In the genomic region with DNA sequence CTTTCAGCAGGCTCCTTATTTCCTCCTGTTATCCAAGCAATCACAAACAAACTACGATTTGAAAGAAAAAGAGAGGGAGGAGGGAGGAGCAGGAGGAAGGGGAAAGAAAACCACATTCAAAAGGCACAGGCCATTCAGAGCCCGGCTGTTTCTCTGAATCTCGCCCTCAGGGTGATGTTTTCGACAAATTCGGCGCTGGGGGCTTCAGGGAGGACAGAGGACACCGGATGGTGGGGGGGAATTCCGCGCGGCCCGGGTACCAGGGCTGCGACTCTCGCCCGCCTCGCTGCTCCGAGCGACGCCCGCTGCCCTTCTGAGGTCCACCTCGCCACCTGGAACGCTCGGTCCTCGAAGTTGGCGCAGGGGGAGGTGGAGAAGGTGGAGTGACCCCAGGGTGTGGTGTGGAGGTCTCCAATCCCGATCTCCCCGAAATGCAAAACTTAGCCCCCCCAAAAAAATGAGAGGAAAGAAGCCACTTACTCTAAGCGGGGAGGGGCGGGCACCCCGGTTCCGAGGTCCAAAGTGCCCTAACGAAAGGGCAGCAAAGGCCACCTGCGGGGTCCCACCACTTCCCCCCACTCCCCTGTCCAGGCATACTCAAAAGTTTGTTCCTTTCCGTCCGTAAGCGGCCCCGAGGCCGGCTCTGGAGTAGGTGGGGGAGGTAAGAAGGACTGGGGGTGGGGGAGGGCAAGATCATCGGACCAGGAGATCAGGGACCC, we compare ENCODE assay signal across 11 cellular contexts. TPM values are rescaled to one million over a fixed set of nuclear protein-coding genes. Genes with fewer than 3 reads are reported as not detected.
DNase-seq lines count a peak whose midpoint lies in the region; ATAC-seq and TF ChIP-seq lines count a peak whose summit lies in the region.
"Had no signal": no experiment of that assay in that cellular context is flagged by ENCODE, and none has a peak within 500 bp of the region (broad histone marks: within the 10 kb centered on the region; RNA-seq: fewer than 3 reads in every experiment).

No MANE protein-coding gene starts in this region.

- H3K9me3 Mint-ChIP-seq in natural killer cell: peaks cover 0 to 2% of the 10 kb centered on the region in 2 donors

- H3K27me3 Mint-ChIP-seq in natural killer cell (ENCODE audit: low read depth in 2 of 2): peaks cover 26 to 60% of the 10 kb centered on the region in 2 donors

- no peak for TF ChIP-seq POLR2A in sigmoid colon (IDR thresholded peaks at IDR 0.05)

- no peak overlapping the region for H3K4me3 Mint-ChIP-seq in natural killer cell

- H3K4me1 Mint-ChIP-seq in natural killer cell: no peaks in the 10 kb centered on the region

- H3K27ac ChIP-seq in SJCRH30 (peak overlapping the region; percentile 26), sigmoid colon (peak overlapping the region in 1 of 4 donors; percentile 48)
- H3K27ac ChIP-seq: SJSA1 had no signal

- H3K36me3 ChIP-seq in ES-I3 (ENCODE audit: insufficient read depth, low read length) (no peaks in the 10 kb centered on the region), SJCRH30 (no peaks in the 10 kb centered on the region; the same call in 1 of the 2 replicates), sigmoid colon (no peaks in the 10 kb centered on the region)
- H3K36me3 ChIP-seq: SJSA1 had no signal

- intact Hi-C loops in left colon (cut with DNase I, micrococcal nuclease) (no loop called here), sigmoid colon (cut with DNase I) (loop anchor here (10.0 kb wide), 1 partner anchor 161 kb away; no protein-coding TSS in a partner anchor), natural killer cell (cut with micrococcal nuclease) (no loop called here)

- TF ChIP-seq CTCF in sigmoid colon (IDR thresholded peaks at IDR 0.05) (no peak), natural killer cell (IDR thresholded peaks at IDR 0.05) (no peak)

- H3K9me3 ChIP-seq in ES-I3 (ENCODE audit: control insufficient read depth, insufficient read depth, low read length) (no peaks in the 10 kb centered on the region), SJCRH30 (replicated peaks) (no peaks in the 10 kb centered on the region), sigmoid colon (no peaks in the 10 kb centered on the region)
- H3K9me3 ChIP-seq: SJSA1 had no signal

- peak; percentile 47 to 61 for DNase-seq in SJCRH30
- peak; percentile 30 to 39 for DNase-seq in left colon
- no peak for DNase-seq in sigmoid colon
- DNase-seq in natural killer cell: no peak
- no peak for DNase-seq in medulla oblongata (ENCODE audit: extremely low spot score)
- DNase-seq: activated CD8-positive, alpha-beta memory T cell treated with anti-CD3 and anti-CD28 coated beads, Interleukin-2, amount 50 U/mL, for 48 hours; stimulated activated CD4-positive, alpha-beta T cell treated with anti-CD3 and anti-CD28 coated beads, Interleukin-2, amount 100 ng/mL, for 24 hours had no signal

- H3K4me1 ChIP-seq in ES-I3 (ENCODE audit: insufficient read depth, low read length) (peaks cover 14% of the 10 kb centered on the region), SJCRH30 (peaks cover 4% of the 10 kb centered on the region), sigmoid colon (peaks cover 0 to 22% (median 18%) of the 10 kb centered on the region in 4 donors)
- H3K4me1 ChIP-seq: SJSA1 had no signal

- peaks cover 4% of the 10 kb centered on the region; the same call in 1 of the 2 replicates for H3K27me3 ChIP-seq in SJCRH30
- H3K27me3 ChIP-seq in sigmoid colon: peaks cover 27 to 68% (median 31%) of the 10 kb centered on the region in 3 donors

- peak overlapping the region; percentile 74 for H3K9ac ChIP-seq in ES-I3 (ENCODE audit: low read depth, low read length)

- 2 to 3% methylated on average over 38 of the region's 38 CpGs for WGBS in sigmoid colon, 2 donors

- no peak overlapping the region for H3K27ac Mint-ChIP-seq in natural killer cell

- TF ChIP-seq EP300 in sigmoid colon (IDR thresholded peaks at IDR 0.05): no peak

- H3K4me3 ChIP-seq in SJCRH30 (peak overlapping the region; percentile 93), sigmoid colon (peak overlapping the region; percentile 31 to 50 (median 46))
- H3K4me3 ChIP-seq: SJSA1 had no signal

- peaks cover 6% of the 10 kb centered on the region for H3K36me3 Mint-ChIP-seq in natural killer cell

- ATAC-seq in left colon (peak; percentile 33), natural killer cell (no peak), esophagus mucosa (no peak), GM21529 (IDR thresholded peaks at IDR 0.05; ENCODE audit: unreplicated experiment) (no peak)

RNA-seq across cellular contexts. Expression of a gene that starts 1.2 kb away (rescaled TPM):
- total RNA-seq in SJCRH30 (2014; rRNA removed; shearing (Covaris generic)): 15.4 and 18.6 TPM in 2 replicates
- total RNA-seq in left colon (10 to 100 TPM; 47.8 to 51.7 TPM), sigmoid colon (1 to 10 TPM in 1 of 4 donors, under 1 TPM in 2, not detected in 1; 0.28 to 2.0 (median 0.71) TPM), natural killer cell (not detected), esophagus mucosa (0.60 TPM)
- 10 to 100 TPM; 12.3 to 18.0 (median 17.3) TPM for polyA plus RNA-seq in sigmoid colon

Comparison
In these comparisons a context has a peak if more than half of its experiments do, and no peak if none do; other contexts are left out.
1. DNase-seq: peak in SJCRH30 (2 of 2) and left colon (2 of 2); none in sigmoid colon (single experiment), natural killer cell (single experiment) and medulla oblongata (single experiment).